Comparison of ENCODE assay signal across 8 cellular contexts in genomic region chr7:131012477-131013031, GRCh38.
DNase-seq lines count a peak whose midpoint lies in the region; ATAC-seq and TF ChIP-seq lines count a peak whose summit lies in the region.

No MANE protein-coding gene starts in this region.

- H3K27ac ChIP-seq in angular gyrus (ENCODE audit: low read depth, low read length) (peak overlapping the region; percentile 38), transverse colon (peak overlapping the region; percentile 56 to 68 (median 62))

- H3K4me3 Mint-ChIP-seq in activated naive CD4-positive, alpha-beta T cell treated with anti-CD3 and anti-CD28 coated beads for 36 hours = no peak overlapping the region

- intact Hi-C loops in activated naive CD4-positive, alpha-beta T cell treated with anti-CD3 and anti-CD28 coated beads for 36 hours (cut with micrococcal nuclease) = loop anchor here (1.0 to 10.0 kb wide), 4 partner anchors 9 to 1060 kb away; partner anchors contain the start of genes MKLN1 and UBE2H
- intact Hi-C loops in transverse colon (cut with DNase I; ENCODE audit: low total_unique reads) = no loop called here

- ATAC-seq in left lobe of liver (peak; percentile 61), HG03342 (IDR thresholded peaks at IDR 0.05; ENCODE audit: unreplicated experiment) (no peak)

- no peak for TF ChIP-seq POLR2A in transverse colon (IDR thresholded peaks at IDR 0.05)

- H3K4me1 Mint-ChIP-seq in activated naive CD4-positive, alpha-beta T cell treated with anti-CD3 and anti-CD28 coated beads for 36 hours (ENCODE audit: low read depth) = peaks cover 86% of the 10 kb centered on the region

- H3K27ac Mint-ChIP-seq in activated naive CD4-positive, alpha-beta T cell treated with anti-CD3 and anti-CD28 coated beads for 36 hours = peak overlapping the region; percentile 91

- no peaks in the 10 kb centered on the region for H3K27me3 ChIP-seq in transverse colon

- WGBS in transverse colon (ENCODE audit: low coverage in 1 of 2), 2 donors = 82% methylated on average over 7 of the region's 7 CpGs; no CpG with 5 or more reads in 1 of the 2 donors

- H3K36me3 ChIP-seq in transverse colon = no peaks in the 10 kb centered on the region

- no peak for TF ChIP-seq EP300 in transverse colon (IDR thresholded peaks at IDR 0.05; ENCODE audit: low read depth)

- no peak for DNase-seq in activated naive CD4-positive, alpha-beta T cell treated with anti-CD3 and anti-CD28 coated beads for 36 hours
- no peak for DNase-seq in activated naive CD4-positive, alpha-beta T cell (lab: John Stamatoyannopoulos, UW)
- DNase-seq in left lobe of liver (ENCODE audit: low spot score) = no peak
- DNase-seq in transverse colon = no peak
- DNase-seq in hippocampal formation (lab: John Stamatoyannopoulos, UW) = no peak
- DNase-seq in SHP77 (lab: John Stamatoyannopoulos, UW) = no peak

- H3K36me3 Mint-ChIP-seq in activated naive CD4-positive, alpha-beta T cell treated with anti-CD3 and anti-CD28 coated beads for 36 hours (ENCODE audit: low read depth) = peaks cover 6% of the 10 kb centered on the region

- CTCF ChIA-PET in activated naive CD4-positive, alpha-beta T cell treated with anti-CD3 and anti-CD28 coated beads for 36 hours (lab: Charles Lee) = interaction anchor here (0.6 to 2.1 kb wide), 5 partner anchors 16 to 57 kb away, joined by 4 to 9 read pairs (median 5); no protein-coding TSS in a partner anchor

- H3K9me3 ChIP-seq in transverse colon = no peaks in the 10 kb centered on the region

- no peak for TF ChIP-seq CTCF in transverse colon (IDR thresholded peaks at IDR 0.05)

- peaks cover 2% of the 10 kb centered on the region for H3K9me3 Mint-ChIP-seq in activated naive CD4-positive, alpha-beta T cell treated with anti-CD3 and anti-CD28 coated beads for 36 hours

- in situ Hi-C loops in transverse colon (cut with MboI; ENCODE audit: low pct_ligation_motif_present in 1 of 4, low pct_unique_long_range_greater_than_20kb in 1 of 4, low sequenced_read_pairs in 3 of 4) = no loop called here

- H3K4me1 ChIP-seq in transverse colon = peaks cover 27 to 77% (median 43%) of the 10 kb centered on the region in 4 donors

- H3K4me3 ChIP-seq in transverse colon = no peak overlapping the region

- no peaks in the 10 kb centered on the region for H3K27me3 Mint-ChIP-seq in activated naive CD4-positive, alpha-beta T cell treated with anti-CD3 and anti-CD28 coated beads for 36 hours (ENCODE audit: low read depth)
